In the genomic region with DNA sequence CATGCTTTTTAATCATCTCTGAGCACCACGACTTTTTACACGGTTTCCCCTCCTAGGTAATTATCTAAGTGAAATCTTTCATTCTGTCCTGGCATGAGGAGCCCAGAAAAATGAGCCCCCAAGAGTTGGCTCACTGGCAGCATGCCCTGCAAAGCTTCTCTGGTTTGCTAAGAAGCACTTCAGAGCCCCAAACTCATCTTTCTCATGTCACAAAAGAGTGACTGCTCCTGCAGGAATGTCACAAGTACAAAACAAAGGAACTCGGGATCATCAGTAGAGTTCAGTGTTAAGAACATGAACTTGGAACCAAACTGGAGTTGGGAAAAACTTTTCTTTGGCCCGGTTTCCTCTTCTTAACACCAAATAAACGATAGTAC, we compare ENCODE assay signal across 8 cellular contexts.
DNase-seq lines count a peak whose midpoint lies in the region; ATAC-seq, FAIRE-seq and TF ChIP-seq lines count a peak whose summit lies in the region.

No MANE protein-coding gene starts in this region.

- peaks cover 30 to 48% (median 44%) of the 10 kb centered on the region in 3 donors for H3K4me1 Mint-ChIP-seq in T-cell

- no peak for TF ChIP-seq POLR2A in H54 (IDR thresholded peaks at IDR 0.05; ENCODE audit: low read depth, low read length)

- TF ChIP-seq CTCF in GM12864 (IDR thresholded peaks at IDR 0.05; ENCODE audit: low read depth, low read length, missing control alignments), result no peak

- H3K4me3 Mint-ChIP-seq in T-cell, result peak overlapping the region; percentile 82 to 85 (median 82)

- no peak for FAIRE-seq in H54 (lab: Jason Lieb, UNC)

- CTCF ChIA-PET in T-cell (lab: Charles Lee), result interaction anchor here (0.6 to 1.2 kb wide), 3 partner anchors 72 to 436 kb away, joined by 3 to 4 read pairs (median 3); no protein-coding TSS in a partner anchor

- peak overlapping the region; percentile 99 for H3K27ac Mint-ChIP-seq in T-cell

- peak overlapping the region; percentile 29 for H3K4me3 ChIP-seq in GM12864 (ENCODE audit: low read depth, low read length)
- peak overlapping the region; percentile 47 for H3K4me3 ChIP-seq in skeletal muscle cell (ENCODE audit: low read depth, low read length)

- ATAC-seq in T-cell (replicated peaks in 1 of 4), result no peak
- ATAC-seq in GM21367 (IDR thresholded peaks at IDR 0.05; ENCODE audit: unreplicated experiment), result no peak

- no peak for DNase-seq in GM12864 (ENCODE audit: low read depth)
- DNase-seq in T-cell, result no peak
- DNase-seq in globus pallidus (ENCODE audit: low spot score), result peak; percentile 38
- DNase-seq in skeletal muscle cell (ENCODE audit: low read depth), result no peak
- DNase-seq in HPDE6-E6E7 (ENCODE audit: extremely low spot score), result no peak
- no peak for DNase-seq in H54 (ENCODE audit: insufficient read length, low spot score)
- no peak for DNase-seq in NCI-H146 treated with DMSO at 0.1 percent for 48 hours (lab: John Stamatoyannopoulos, UW; ENCODE audit: unreplicated experiment)

- H3K27me3 Mint-ChIP-seq in T-cell, result no peaks in the 10 kb centered on the region

- POLR2A ChIA-PET in T-cell (lab: Charles Lee), result interaction anchor here (0.5 to 0.7 kb wide), 3 partner anchors 215 to 1770 kb away, joined by 3 to 6 read pairs (median 4); no protein-coding TSS in a partner anchor

- no peaks in the 10 kb centered on the region for H3K9me3 Mint-ChIP-seq in T-cell

- H3K36me3 Mint-ChIP-seq in T-cell, result no peaks in the 10 kb centered on the region
